1 cellular context compared by ENCODE assay signal in genomic region chr11:75768112-75768908, GRCh38.
A peak's percentile ranks its signal among the peaks of the same experiment; 100 is the strongest.
TF ChIP-seq lines count a peak whose summit lies in the region.

A gene with protein sequence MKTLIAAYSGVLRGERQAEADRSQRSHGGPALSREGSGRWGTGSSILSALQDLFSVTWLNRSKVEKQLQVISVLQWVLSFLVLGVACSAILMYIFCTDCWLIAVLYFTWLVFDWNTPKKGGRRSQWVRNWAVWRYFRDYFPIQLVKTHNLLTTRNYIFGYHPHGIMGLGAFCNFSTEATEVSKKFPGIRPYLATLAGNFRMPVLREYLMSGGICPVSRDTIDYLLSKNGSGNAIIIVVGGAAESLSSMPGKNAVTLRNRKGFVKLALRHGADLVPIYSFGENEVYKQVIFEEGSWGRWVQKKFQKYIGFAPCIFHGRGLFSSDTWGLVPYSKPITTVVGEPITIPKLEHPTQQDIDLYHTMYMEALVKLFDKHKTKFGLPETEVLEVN (plus strand): TSS chr11:75768778. CDS start chr11:75768992, 214 bp downstream.

TF ChIP-seq in K562, 482 proteins besides CTCF, POLR2A, EP300 and RAD21 (continued from another document and continues in another):
- TF ChIP-seq ZMIZ1 (IDR thresholded peaks at IDR 0.05; ENCODE audit: low read depth in 2 of 2, low read length in 2 of 2) (0 out of 4 replicates have a peak, but pooled peaks of 1 of the 2 experiments have one; percentile 17), NCOR1 (IDR thresholded peaks at IDR 0.05) (peak; percentile 37; the same call in 1 of the 2 replicates), NKRF (IDR thresholded peaks at IDR 0.05; ENCODE audit: borderline replicate concordance) (peak; percentile 63; the same call in 1 of the 2 replicates), SMAD3 (CRISPR knock-in tag; conservative IDR thresholded peaks at IDR 0.05) (no peak), GABPB1 (CRISPR knock-in tag; IDR thresholded peaks at IDR 0.05) (peak; percentile 45; the same call in 1 of the 2 replicates), SRSF3 (IDR thresholded peaks at IDR 0.05; ENCODE audit: insufficient read depth, low read length) (no peak), CTCFL (IDR thresholded peaks at IDR 0.05; ENCODE audit: borderline replicate concordance, insufficient read depth, low read depth, low read length, poor library complexity, severe bottlenecking) (peak; percentile 65), HMGN3 (IDR thresholded peaks at IDR 0.05; ENCODE audit: borderline replicate concordance, extremely low read depth, insufficient read length, low read depth, low read length) (peak; percentile 81), NELFE (IDR thresholded peaks at IDR 0.05; ENCODE audit: insufficient read depth, insufficient read length) (no peak), SP1 (CRISPR knock-in tag; IDR thresholded peaks at IDR 0.05) (peak; percentile 91), GATAD2A (IDR thresholded peaks at IDR 0.05) (0 out of 2 replicates have a peak, but pooled peaks have one; percentile 58), TBL1XR1 (IDR thresholded peaks at IDR 0.05; ENCODE audit: low read length in 2 of 2) (0 out of 4 replicates have a peak, but pooled peaks have one; percentile 15 to 36), ZNF165 (CRISPR knock-in tag; IDR thresholded peaks at IDR 0.05; ENCODE audit: borderline replicate concordance) (peak; percentile 9; the same call in 1 of the 2 replicates), MEF2A (IDR thresholded peaks at IDR 0.05; ENCODE audit: control insufficient read depth, low read depth, low read length) (no peak), HDAC1 (IDR thresholded peaks at IDR 0.05) (peak in 1 of 2 experiments; percentile 48; a peak in 1 of 4 replicates), PTTG1 (tag; IDR thresholded peaks at IDR 0.05; ENCODE audit: low read depth) (no peak), ZNF766 (CRISPR knock-in tag; conservative IDR thresholded peaks at IDR 0.05) (peak; percentile 97), TBP (optimal IDR thresholded peaks at IDR 0.05; ENCODE audit: low read depth, low read length) (peak; percentile 43), STAG1 (CRISPR knock-in tag; IDR thresholded peaks at IDR 0.05; ENCODE audit: borderline replicate concordance) (peak; percentile 44), VEZF1 (CRISPR knock-in tag; IDR thresholded peaks at IDR 0.05) (peak; percentile 87), ZBTB2 (IDR thresholded peaks at IDR 0.05) (peak; percentile 23; the same call in 1 of the 2 replicates), RFX1 (IDR thresholded peaks at IDR 0.05) (no peak), RBFOX2 (IDR thresholded peaks at IDR 0.05; ENCODE audit: low read depth, low read length) (peak; percentile 69), ZNF79 (CRISPR knock-in tag; IDR thresholded peaks at IDR 0.05; ENCODE audit: low read depth) (no peak), MEF2D (tag; conservative IDR thresholded peaks at IDR 0.05; ENCODE audit: low read depth) (peak; percentile 26; the same call in 1 of the 2 replicates), MEIS2 (IDR thresholded peaks at IDR 0.05; ENCODE audit: partially characterized antibody) (peak; percentile 60), REST (CRISPR knock-in tag; IDR thresholded peaks at IDR 0.05; ENCODE audit: low read depth) (peak; percentile 64; the same call in 1 of the 2 replicates), ZBTB7A (IDR thresholded peaks at IDR 0.05; ENCODE audit: borderline replicate concordance, control insufficient read depth, low read depth, low read length) (peak; percentile 76), CC2D1A (IDR thresholded peaks at IDR 0.05) (no peak), BRCA1 (IDR thresholded peaks at IDR 0.05) (no peak), BRCA1 (CRISPR knock-in tag; IDR thresholded peaks at IDR 0.05) (no peak), NFE2 (IDR thresholded peaks at IDR 0.05; ENCODE audit: low read depth) (0 out of 2 replicates have a peak, but pooled peaks have one; percentile 5), MYBL2 (IDR thresholded peaks at IDR 0.05; ENCODE audit: low read depth) (no peak; the same call in 1 of the 2 replicates), MYBL2 (CRISPR knock-in tag; IDR thresholded peaks at IDR 0.05; ENCODE audit: borderline replicate concordance) (no peak), MIER1 (IDR thresholded peaks at IDR 0.05; ENCODE audit: low read depth) (no peak), ZNF197 (CRISPR knock-in tag; IDR thresholded peaks at IDR 0.05; ENCODE audit: low read depth) (no peak)
- TF ChIP-seq, protein P1, sequence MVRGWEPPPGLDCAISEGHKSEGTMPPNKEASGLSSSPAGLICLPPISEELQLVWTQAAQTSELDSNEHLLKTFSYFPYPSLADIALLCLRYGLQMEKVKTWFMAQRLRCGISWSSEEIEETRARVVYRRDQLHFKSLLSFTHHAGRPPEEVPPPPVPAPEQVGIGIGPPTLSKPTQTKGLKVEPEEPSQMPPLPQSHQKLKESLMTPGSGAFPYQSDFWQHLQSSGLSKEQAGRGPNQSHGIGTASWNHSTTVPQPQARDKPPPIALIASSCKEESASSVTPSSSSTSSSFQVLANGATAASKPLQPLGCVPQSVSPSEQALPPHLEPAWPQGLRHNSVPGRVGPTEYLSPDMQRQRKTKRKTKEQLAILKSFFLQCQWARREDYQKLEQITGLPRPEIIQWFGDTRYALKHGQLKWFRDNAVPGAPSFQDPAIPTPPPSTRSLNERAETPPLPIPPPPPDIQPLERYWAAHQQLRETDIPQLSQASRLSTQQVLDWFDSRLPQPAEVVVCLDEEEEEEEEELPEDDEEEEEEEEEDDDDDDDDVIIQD (CRISPR knock-in tag; IDR thresholded peaks at IDR 0.05): no peak
